In the genomic region with DNA sequence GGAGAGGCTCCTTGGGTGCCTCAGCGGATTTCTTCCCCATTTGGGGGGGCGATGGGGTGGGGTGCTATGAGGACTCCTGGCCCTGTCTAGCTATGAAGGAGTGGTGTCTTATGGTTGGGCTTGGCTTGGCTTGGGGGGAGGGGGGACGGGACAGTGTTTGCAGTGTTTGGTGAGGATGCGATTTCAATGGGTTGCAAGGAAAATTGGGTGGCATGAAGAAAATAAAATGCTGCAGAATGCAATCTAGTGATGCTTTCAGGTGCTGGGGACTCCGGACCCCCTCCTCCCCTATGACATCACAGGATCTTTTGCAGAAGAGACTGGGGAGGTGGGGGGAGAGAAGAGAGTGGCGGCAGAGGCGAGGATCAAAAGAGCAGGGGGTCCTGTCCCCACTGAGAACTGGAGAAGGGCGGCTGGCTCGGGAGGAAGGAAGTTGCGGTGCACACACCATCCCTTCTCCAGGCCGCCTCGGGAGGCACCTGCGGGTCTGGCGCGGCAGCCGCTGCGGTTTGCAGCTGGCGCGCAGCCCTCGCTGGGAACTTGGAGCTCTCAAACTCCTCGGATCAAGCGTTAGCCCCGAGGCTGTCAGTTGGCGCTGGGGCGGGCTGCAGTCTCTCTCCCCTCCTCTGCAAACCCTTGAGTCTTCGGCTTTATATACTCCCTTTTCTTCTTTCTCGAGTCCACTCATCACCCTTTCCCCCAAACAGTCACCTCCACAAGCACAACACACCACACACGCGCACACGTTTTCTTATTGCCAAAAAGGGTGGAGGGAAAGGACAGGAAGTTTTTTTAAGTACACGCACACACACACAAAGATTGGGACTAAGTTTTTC, we compare ENCODE assay signal across 10 cellular contexts.
DNase-seq lines count a peak whose midpoint lies in the region; ATAC-seq and TF ChIP-seq lines count a peak whose summit lies in the region.
"Had no signal": no experiment of that assay in that cellular context is flagged by ENCODE, and none has a peak within 500 bp of the region (broad histone marks: within the 10 kb centered on the region; RNA-seq: fewer than 3 reads in every experiment).

No MANE protein-coding gene starts in this region.

- no peak for TF ChIP-seq CTCF in heart left ventricle (IDR thresholded peaks at IDR 0.05)

- peak overlapping the region in 5 of 12 donors; percentile 62 to 80 (median 68) for H3K27ac ChIP-seq in heart left ventricle

- H3K36me3 ChIP-seq in heart left ventricle = no peaks in the 10 kb centered on the region

- 1% methylated on average over 31 of the region's 31 CpGs for WGBS in heart left ventricle, 4 donors

- ATAC-seq in heart left ventricle (peak in 2 of 4 donors; percentile 12 to 25), HG02970 (IDR thresholded peaks at IDR 0.05; ENCODE audit: low FRiP score, unreplicated experiment) (no peak), GM21423 (IDR thresholded peaks at IDR 0.05; ENCODE audit: unreplicated experiment) (no peak)

- in situ Hi-C loops in SK-MEL-5 (cut with HindIII; ENCODE audit: low pct_unique_long_range_greater_than_20kb, low sequenced_read_pairs) = no loop called here

- intact Hi-C loops in heart left ventricle (cut with DNase I) = loop anchor here in 2 of 10 donors (5.0 to 10.0 kb wide), 3 partner anchors 92 to 108 kb away; no protein-coding TSS in a partner anchor

- no peaks in the 10 kb centered on the region for H3K9me3 ChIP-seq in heart left ventricle

- peak overlapping the region; percentile 11 to 70 (median 59) for H3K4me3 ChIP-seq in heart left ventricle
- H3K4me3 ChIP-seq: lung had no signal

- H3K27me3 ChIP-seq in heart left ventricle = peaks cover 0 to 41% (median 9%) of the 10 kb centered on the region in 9 donors

- DNase-seq in ELR (ENCODE audit: low read depth) (peak; percentile 52), SK-MEL-5 (ENCODE audit: low read depth, low spot score) (peak; percentile 61), heart left ventricle (no peak), retina (peak; percentile 69), foreskin melanocyte (no peak), NCI-H2081 treated with DMSO at 0.1 percent for 48 hours (lab: John Stamatoyannopoulos, UW) (no peak)
- DNase-seq: T-helper 9 cell had no signal

- no peak for TF ChIP-seq POLR2A in heart left ventricle (IDR thresholded peaks at IDR 0.05)

- peaks cover 0 to 31% (median 10%) of the 10 kb centered on the region in 12 donors for H3K4me1 ChIP-seq in heart left ventricle

Comparison
In these comparisons a context has a peak if more than half of its experiments do, and no peak if none do; other contexts are left out.
1. DNase-seq: peak in ELR (single experiment), SK-MEL-5 (single experiment) and retina (single experiment); none in heart left ventricle (0 of 5), foreskin melanocyte (single experiment) and NCI-H2081 treated with DMSO at 0.1 percent for 48 hours (single experiment).